In the genomic region with DNA sequence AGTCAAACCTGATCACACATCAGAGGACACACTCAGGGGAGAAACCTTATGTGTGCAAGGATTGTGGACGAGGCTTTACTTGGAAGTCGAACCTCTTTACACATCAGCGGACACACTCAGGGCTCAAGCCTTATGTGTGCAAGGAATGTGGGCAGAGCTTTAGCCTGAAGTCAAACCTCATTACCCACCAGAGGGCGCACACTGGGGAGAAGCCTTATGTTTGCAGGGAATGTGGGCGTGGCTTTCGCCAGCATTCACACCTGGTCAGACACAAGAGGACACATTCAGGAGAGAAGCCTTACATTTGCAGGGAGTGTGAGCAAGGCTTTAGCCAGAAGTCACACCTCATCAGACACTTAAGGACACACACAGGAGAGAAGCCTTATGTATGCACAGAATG, we compare ENCODE assay signal across 12 cellular contexts. TPM values are rescaled to one million over a fixed set of nuclear protein-coding genes. Genes with fewer than 3 reads are reported as not detected.
DNase-seq lines count a peak whose midpoint lies in the region; ATAC-seq and TF ChIP-seq lines count a peak whose summit lies in the region.
"Had no signal": no experiment of that assay in that cellular context is flagged by ENCODE, and none has a peak within 500 bp of the region (broad histone marks: within the 10 kb centered on the region; RNA-seq: fewer than 3 reads in every experiment).

No MANE protein-coding gene starts in this region.

- H3K27me3 ChIP-seq in left ventricle myocardium inferior (ENCODE audit: low read depth) (no peaks in the 10 kb centered on the region), OCI-LY1 (ENCODE audit: insufficient read depth, low read length) (no peaks in the 10 kb centered on the region), aorta (ENCODE audit: control insufficient read depth in 1 of 2, insufficient read depth in 2 of 2, low read length in 1 of 2) (no peaks in the 10 kb centered on the region), psoas muscle (ENCODE audit: insufficient read depth in 3 of 3, low read length in 2 of 3) (no peaks in the 10 kb centered on the region)

- H3K27ac ChIP-seq in left ventricle myocardium inferior (replicated peaks) = peak overlapping the region; percentile 60
- H3K27ac ChIP-seq in OCI-LY1 (ENCODE audit: low read depth, low read length, poor library complexity, severe bottlenecking) = no peak overlapping the region
- no peak overlapping the region for H3K27ac ChIP-seq in aorta (ENCODE audit: low read depth in 1 of 2, low read length in 2 of 2)
- no peak overlapping the region for H3K27ac ChIP-seq in psoas muscle

- no peaks in the 10 kb centered on the region for H3F3A ChIP-seq in OCI-LY1 (ENCODE audit: insufficient read depth, low read length)

- H2AFZ ChIP-seq in OCI-LY1 (ENCODE audit: low read length) = no peak overlapping the region

- H3K9me3 ChIP-seq in left ventricle myocardium inferior (replicated peaks) = peaks cover 22% of the 10 kb centered on the region
- peaks cover 26% of the 10 kb centered on the region for H3K9me3 ChIP-seq in OCI-LY1 (ENCODE audit: low read length)
- H3K9me3 ChIP-seq in aorta (ENCODE audit: control insufficient read depth, low read length) = peaks cover 4% of the 10 kb centered on the region
- H3K9me3 ChIP-seq in psoas muscle = peaks cover 17% of the 10 kb centered on the region

- peaks cover 69% of the 10 kb centered on the region for H3K36me3 ChIP-seq in left ventricle myocardium inferior
- peaks cover 67% of the 10 kb centered on the region for H3K36me3 ChIP-seq in OCI-LY1 (ENCODE audit: insufficient read depth, low read length)
- H3K36me3 ChIP-seq in aorta (ENCODE audit: control insufficient read depth in 1 of 2, insufficient read depth in 2 of 2, low read length in 1 of 2) = peaks cover 4 to 13% of the 10 kb centered on the region in 2 donors
- peaks cover 8 to 61% of the 10 kb centered on the region in 2 donors for H3K36me3 ChIP-seq in psoas muscle (ENCODE audit: insufficient read depth in 1 of 2, low read depth in 1 of 2)

- H4K20me1 ChIP-seq in OCI-LY1 (ENCODE audit: insufficient read depth, low read length) = no peaks in the 10 kb centered on the region

- 92 to 94% methylated on average over 6 of the region's 6 CpGs for WGBS in aorta, 2 donors
- 92 to 94% (median 92%) methylated on average over 6 of the region's 6 CpGs for WGBS in psoas muscle, 3 donors

- H3K4me2 ChIP-seq in OCI-LY1 (ENCODE audit: low read length) = no peak overlapping the region

- H3K9me2 ChIP-seq in OCI-LY1 (ENCODE audit: low read depth, low read length) = no peaks in the 10 kb centered on the region

- H3K4me1 ChIP-seq in left ventricle myocardium inferior (peaks cover 16% of the 10 kb centered on the region), OCI-LY1 (ENCODE audit: insufficient read depth, low read length, severe bottlenecking) (no peaks in the 10 kb centered on the region), aorta (ENCODE audit: control insufficient read depth in 1 of 2, insufficient read depth in 2 of 2, low read length in 2 of 2) (no peaks in the 10 kb centered on the region), psoas muscle (no peaks in the 10 kb centered on the region)

- DNase-seq in left ventricle myocardium inferior (no peak), cardiac septum (ENCODE audit: low spot score) (no peak), fibroblast of mammary gland (ENCODE audit: low read depth) (peak; percentile 12), aorta (no peak), ureter (ENCODE audit: low spot score) (no peak), retina (no peak), psoas muscle (no peak)
- DNase-seq: CD4-positive, alpha-beta T cell; NCI-H146; SIG-M5; stimulated activated CD4-positive, alpha-beta T cell treated with anti-CD3 and anti-CD28 coated beads, Interleukin-12 subunit alpha, Interleukin-12 subunit beta, amount 100 ng/mL, for 4 hours had no signal

- H3K9ac ChIP-seq in OCI-LY1 (ENCODE audit: low read length) = no peak overlapping the region

- TF ChIP-seq CTCF in left ventricle myocardium inferior (IDR thresholded peaks at IDR 0.05; ENCODE audit: borderline replicate concordance) (peak; percentile 16), OCI-LY1 (IDR thresholded peaks at IDR 0.05; ENCODE audit: low read length) (peak; percentile 26; the same call in 1 of the 2 replicates), fibroblast of mammary gland (conservative IDR thresholded peaks at IDR 0.05; ENCODE audit: control insufficient read depth, insufficient read depth, low read depth, low read length) (peak; percentile 8), psoas muscle (IDR thresholded peaks at IDR 0.05) (no peak)

- H3K79me2 ChIP-seq in OCI-LY1 (ENCODE audit: insufficient read depth, low read length) = no peaks in the 10 kb centered on the region

- ATAC-seq in aorta (ENCODE audit: low FRiP score) (peak; percentile 36), psoas muscle (no peak)

- intact Hi-C loops in left ventricle myocardium inferior (cut with micrococcal nuclease) (no loop called here), cardiac septum (cut with DNase I) (no loop called here), aorta (cut with DNase I) (no loop called here), psoas muscle (cut with DNase I) (no loop called here)

- no peak overlapping the region for H3K4me3 ChIP-seq in left ventricle myocardium inferior
- no peak overlapping the region for H3K4me3 ChIP-seq in OCI-LY1 (ENCODE audit: low read depth, low read length, poor library complexity, severe bottlenecking)
- H3K4me3 ChIP-seq in fibroblast of mammary gland (ENCODE audit: control insufficient read depth, low read depth, low read length) = no peak overlapping the region
- H3K4me3 ChIP-seq in aorta (ENCODE audit: low read length in 2 of 2) = no peak overlapping the region
- H3K4me3 ChIP-seq in psoas muscle = no peak overlapping the region

RNA-seq across cellular contexts. Expression of gene ZNF527, which starts 8.2 kb away (rescaled TPM):
- 6.2 TPM for total RNA-seq in left ventricle myocardium inferior
- total RNA-seq in cardiac septum = 6.7 TPM
- 1 to 10 TPM; 7.3 to 9.0 TPM for total RNA-seq in aorta
- polyA plus RNA-seq in aorta = 1 to 10 TPM; 3.3 to 5.1 TPM
- total RNA-seq in ureter = 7.5 TPM
- total RNA-seq in psoas muscle = 1 to 10 TPM; 1.8 to 4.0 (median 3.6) TPM
- polyA plus RNA-seq in psoas muscle = 1 to 10 TPM; 2.0 to 5.7 (median 2.0) TPM
